2 cellular contexts compared by ENCODE assay signal in genomic region chr15:43799945-43800285, GRCh38.
TF ChIP-seq lines count a peak whose summit lies in the region.

Gene SERINC4, minus strand, starts transcription at chr15:43800220. Its CDS starts 234 bp downstream, at chr15:43799986.

TF ChIP-seq in K562, 482 proteins besides CTCF, POLR2A, EP300 and RAD21:
- TF ChIP-seq PTBP1 (IDR thresholded peaks at IDR 0.05; ENCODE audit: low read depth, low read length) (0 out of 2 replicates have a peak, but pooled peaks have one; percentile 55), HOMEZ (CRISPR knock-in tag; IDR thresholded peaks at IDR 0.05) (0 out of 2 replicates have a peak, but pooled peaks have one; percentile 25), LEF1 (IDR thresholded peaks at IDR 0.05) (no peak), FOXA3 (CRISPR knock-in tag; conservative IDR thresholded peaks at IDR 0.05 in 1 of 2, IDR thresholded peaks at IDR 0.05 in 1 of 2) (0 out of 4 replicates have a peak, but pooled peaks of 1 of the 2 experiments have one; percentile 17), CEBPG (CRISPR knock-in tag; IDR thresholded peaks at IDR 0.05) (0 out of 2 replicates have a peak, but pooled peaks have one; percentile 4), CEBPG (tag; conservative IDR thresholded peaks at IDR 0.05 in 1 of 2, IDR thresholded peaks at IDR 0.05 in 1 of 2) (no peak), ZNF589 (CRISPR knock-in tag; IDR thresholded peaks at IDR 0.05; ENCODE audit: low read depth) (0 out of 2 replicates have a peak, but pooled peaks have one; percentile 29), C11orf30 (IDR thresholded peaks at IDR 0.05; ENCODE audit: low read depth) (no peak)
TF ChIP-seq in K562: peak in this region for 5.

TF ChIP-seq in HepG2, 621 proteins besides CTCF, POLR2A, EP300 and RAD21 (continues in another document):
- no peak; the same call in 1 of the 2 replicates for TF ChIP-seq ZNF230 (CRISPR knock-in tag; IDR thresholded peaks at IDR 0.05)
- no peak for TF ChIP-seq SNAPC5 (CRISPR knock-in tag; IDR thresholded peaks at IDR 0.05; ENCODE audit: borderline replicate concordance)
- TF ChIP-seq GATA4 (IDR thresholded peaks at IDR 0.05; ENCODE audit: borderline replicate concordance, low read depth), result no peak
- TF ChIP-seq LCORL (IDR thresholded peaks at IDR 0.05), result no peak
- TF ChIP-seq LCORL (CRISPR knock-in tag; IDR thresholded peaks at IDR 0.05), result no peak
- TF ChIP-seq NR1H2 (CRISPR knock-in tag; IDR thresholded peaks at IDR 0.05; ENCODE audit: borderline replicate concordance, low read depth), result no peak
- no peak for TF ChIP-seq ZIK1 (CRISPR knock-in tag; IDR thresholded peaks at IDR 0.05; ENCODE audit: borderline replicate concordance, low read depth)
- no peak for TF ChIP-seq ZBTB14 (CRISPR knock-in tag; IDR thresholded peaks at IDR 0.05)
- no peak for TF ChIP-seq THAP8 (CRISPR knock-in tag; IDR thresholded peaks at IDR 0.05; ENCODE audit: borderline replicate concordance)
- TF ChIP-seq ZNF558 (CRISPR knock-in tag; IDR thresholded peaks at IDR 0.05; ENCODE audit: borderline replicate concordance), result no peak
- peak; percentile 9; the same call in 1 of the 2 replicates for TF ChIP-seq ZNF138 (CRISPR knock-in tag; IDR thresholded peaks at IDR 0.05; ENCODE audit: low read depth)
- TF ChIP-seq KAT2B (IDR thresholded peaks at IDR 0.05; ENCODE audit: borderline replicate concordance, low read depth, low read length), result no peak
- no peak for TF ChIP-seq ZNF207 (IDR thresholded peaks at IDR 0.05; ENCODE audit: borderline replicate concordance)
- no peak for TF ChIP-seq SYNCRIP (IDR thresholded peaks at IDR 0.05; ENCODE audit: insufficient read depth, low read depth, low read length)
- no peak for TF ChIP-seq SNAPC4 (CRISPR knock-in tag; IDR thresholded peaks at IDR 0.05)
- TF ChIP-seq ZNF788 (CRISPR knock-in tag; IDR thresholded peaks at IDR 0.05; ENCODE audit: borderline replicate concordance), result 0 out of 2 replicates have a peak, but pooled peaks have one; percentile 2
- TF ChIP-seq NFKBIZ (CRISPR knock-in tag; IDR thresholded peaks at IDR 0.05), result no peak
- no peak for TF ChIP-seq ZNF383 (CRISPR knock-in tag; IDR thresholded peaks at IDR 0.05; ENCODE audit: borderline replicate concordance)
- TF ChIP-seq ZNF772 (CRISPR knock-in tag; IDR thresholded peaks at IDR 0.05), result 0 out of 2 replicates have a peak, but pooled peaks have one; percentile 11
- 0 out of 2 replicates have a peak, but pooled peaks have one; percentile 2 for TF ChIP-seq ZFY (CRISPR knock-in tag; IDR thresholded peaks at IDR 0.05)
- no peak for TF ChIP-seq YEATS4 (CRISPR knock-in tag; IDR thresholded peaks at IDR 0.05; ENCODE audit: borderline replicate concordance)
- 0 out of 2 replicates have a peak, but pooled peaks have one; percentile 3 for TF ChIP-seq ZFP1 (CRISPR knock-in tag; IDR thresholded peaks at IDR 0.05)
- 0 out of 2 replicates have a peak, but pooled peaks have one; percentile 8 for TF ChIP-seq ZBTB26 (CRISPR knock-in tag; IDR thresholded peaks at IDR 0.05; ENCODE audit: borderline replicate concordance)
- no peak for TF ChIP-seq IKZF4 (CRISPR knock-in tag; IDR thresholded peaks at IDR 0.05; ENCODE audit: borderline replicate concordance, low read depth, not compliant biosample characterization)
- no peak for TF ChIP-seq MBD4 (IDR thresholded peaks at IDR 0.05; ENCODE audit: borderline replicate concordance, low read length)
- TF ChIP-seq ZNF451 (CRISPR knock-in tag; IDR thresholded peaks at IDR 0.05), result 0 out of 2 replicates have a peak, but pooled peaks have one; percentile 13
- TF ChIP-seq SSRP1 (CRISPR knock-in tag; IDR thresholded peaks at IDR 0.05), result no peak
- no peak for TF ChIP-seq UBTF (CRISPR knock-in tag; IDR thresholded peaks at IDR 0.05)
- TF ChIP-seq ZBTB21 (CRISPR knock-in tag; IDR thresholded peaks at IDR 0.05), result no peak
- TF ChIP-seq ZHX1 (CRISPR knock-in tag; IDR thresholded peaks at IDR 0.05; ENCODE audit: low read depth), result no peak
- TF ChIP-seq ZNF274 (CRISPR knock-in tag; IDR thresholded peaks at IDR 0.05), result 0 out of 2 replicates have a peak, but pooled peaks have one; percentile 19
- no peak for TF ChIP-seq ZFP36L1 (CRISPR knock-in tag; IDR thresholded peaks at IDR 0.05)
- no peak for TF ChIP-seq ZBTB34 (CRISPR knock-in tag; IDR thresholded peaks at IDR 0.05)
- no peak for TF ChIP-seq MIER3 (CRISPR knock-in tag; IDR thresholded peaks at IDR 0.05; ENCODE audit: borderline replicate concordance)
- TF ChIP-seq SOX5 (CRISPR knock-in tag; IDR thresholded peaks at IDR 0.05; ENCODE audit: borderline replicate concordance), result no peak
